1 cellular context compared by ENCODE assay signal in the genomic region with DNA sequence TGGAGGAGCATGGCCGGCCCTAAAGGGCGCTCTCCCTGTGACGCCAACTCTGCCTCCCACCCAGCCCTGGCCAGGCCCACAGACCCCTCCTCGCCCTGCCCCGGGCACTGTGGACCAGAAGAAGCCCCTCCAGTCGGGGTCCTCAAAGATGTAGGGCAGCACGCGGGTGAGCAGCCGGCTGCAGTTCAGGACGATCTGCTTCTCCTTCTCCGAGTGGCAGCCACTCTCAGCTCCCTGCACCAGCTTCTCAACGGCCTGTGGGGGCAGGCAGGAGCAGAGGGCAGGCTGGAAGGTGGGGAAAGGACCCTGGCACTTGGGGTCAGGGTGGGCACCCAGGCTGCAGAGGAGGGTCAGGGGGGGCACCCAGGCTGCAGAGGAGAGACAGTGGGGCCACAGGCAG.
TF ChIP-seq lines count a peak whose summit lies in the region.

No MANE protein-coding gene starts in this region.

TF ChIP-seq in SK-N-SH treated with all-trans-retinoic acid at 6 μM for 48 hours, 23 proteins besides CTCF, POLR2A, EP300 and RAD21 (continued from another document):
- TF ChIP-seq CSRNP3 (CRISPR knock-in tag; IDR thresholded peaks at IDR 0.05) (no peak), GLIS3 (CRISPR knock-in tag; IDR thresholded peaks at IDR 0.05) (no peak), CSDC2 (CRISPR knock-in tag; IDR thresholded peaks at IDR 0.05) (no peak), PATZ1 (CRISPR knock-in tag; IDR thresholded peaks at IDR 0.05; ENCODE audit: borderline replicate concordance) (no peak), ESRRG (CRISPR knock-in tag; IDR thresholded peaks at IDR 0.05) (no peak), ZNF70 (CRISPR knock-in tag; IDR thresholded peaks at IDR 0.05) (no peak), OSR1 (CRISPR knock-in tag; IDR thresholded peaks at IDR 0.05) (no peak), BACH2 (CRISPR knock-in tag; IDR thresholded peaks at IDR 0.05; ENCODE audit: borderline replicate concordance) (no peak)
